ENCODE assay signal across 8 cellular contexts in genomic region chr6:6942826-6943225, GRCh38.
A peak's percentile ranks its signal among the peaks of the same experiment; 100 is the strongest.
DNase-seq lines count a peak whose midpoint lies in the region; ATAC-seq and TF ChIP-seq lines count a peak whose summit lies in the region.

No MANE protein-coding gene starts in this region.

- no peak overlapping the region for H3K4me3 ChIP-seq in GM06990 (replicated peaks; ENCODE audit: low read depth, low read length)

- H3K9me3 Mint-ChIP-seq in stimulated activated effector memory CD8-positive, alpha-beta T cell treated with anti-CD3 and anti-CD28 coated beads, Interleukin-12 subunit alpha, Interleukin-12 subunit beta, amount 100 ng/mL, for 72 hours: no peaks in the 10 kb centered on the region

- H3K27ac Mint-ChIP-seq in stimulated activated effector memory CD8-positive, alpha-beta T cell treated with anti-CD3 and anti-CD28 coated beads, Interleukin-12 subunit alpha, Interleukin-12 subunit beta, amount 100 ng/mL, for 72 hours: peak overlapping the region; percentile 41

- no peak for TF ChIP-seq CTCF in GM06990 (IDR thresholded peaks at IDR 0.05; ENCODE audit: insufficient read depth, low read length, poor library complexity, severe bottlenecking)

- peak overlapping the region; percentile 20 for H3K4me3 Mint-ChIP-seq in stimulated activated effector memory CD8-positive, alpha-beta T cell treated with anti-CD3 and anti-CD28 coated beads, Interleukin-12 subunit alpha, Interleukin-12 subunit beta, amount 100 ng/mL, for 72 hours

- no peaks in the 10 kb centered on the region for H3K36me3 ChIP-seq in GM06990 (ENCODE audit: control insufficient read depth, insufficient read depth, low read length)

- DNase-seq in GM06990 (ENCODE audit: extremely low read depth, insufficient read length) (peak; percentile 54), NCI-H345 (lab: John Stamatoyannopoulos, UW) (peak; percentile 51), fibroblast of gingiva (ENCODE audit: low read depth) (peak; percentile 11), islet precursor cell (no peak), amniotic stem cell (lab: John Stamatoyannopoulos, UW) (no peak), NCI-H1694 treated with DMSO at 0.1 percent for 48 hours (lab: John Stamatoyannopoulos, UW) (no peak)
- no peak for DNase-seq in stimulated activated effector memory CD8-positive, alpha-beta T cell treated with anti-CD3 and anti-CD28 coated beads, Interleukin-12 subunit alpha, Interleukin-12 subunit beta, amount 100 ng/mL, for 72 hours (ENCODE audit: low spot score in 2 of 2)

- peak; percentile 75 for ATAC-seq in HG02852 (IDR thresholded peaks at IDR 0.05; ENCODE audit: unreplicated experiment)
- no peak for ATAC-seq in stimulated activated effector memory CD8-positive, alpha-beta T cell treated with anti-CD3 and anti-CD28 coated beads, Interleukin-12 subunit alpha, Interleukin-12 subunit beta, amount 100 ng/mL, for 72 hours

- H3K4me1 Mint-ChIP-seq in stimulated activated effector memory CD8-positive, alpha-beta T cell treated with anti-CD3 and anti-CD28 coated beads, Interleukin-12 subunit alpha, Interleukin-12 subunit beta, amount 100 ng/mL, for 72 hours: peaks cover 13% of the 10 kb centered on the region

- no peaks in the 10 kb centered on the region for H3K36me3 Mint-ChIP-seq in stimulated activated effector memory CD8-positive, alpha-beta T cell treated with anti-CD3 and anti-CD28 coated beads, Interleukin-12 subunit alpha, Interleukin-12 subunit beta, amount 100 ng/mL, for 72 hours

- H3K27me3 ChIP-seq in GM06990 (replicated peaks; ENCODE audit: control insufficient read depth, insufficient read depth, low read length): no peaks in the 10 kb centered on the region

Comparison
In these comparisons a context has a peak if more than half of its experiments do, and no peak if none do; other contexts are left out.
1. DNase-seq: peak in GM06990 (single experiment), NCI-H345 (single experiment) and fibroblast of gingiva (single experiment); none in stimulated activated effector memory CD8-positive, alpha-beta T cell treated with anti-CD3 and anti-CD28 coated beads, Interleukin-12 subunit alpha, Interleukin-12 subunit beta, amount 100 ng/mL, for 72 hours (0 of 2), islet precursor cell (single experiment), amniotic stem cell (single experiment) and NCI-H1694 treated with DMSO at 0.1 percent for 48 hours (single experiment).